Comparison of ENCODE assay signal across 2 cellular contexts in the genomic region with DNA sequence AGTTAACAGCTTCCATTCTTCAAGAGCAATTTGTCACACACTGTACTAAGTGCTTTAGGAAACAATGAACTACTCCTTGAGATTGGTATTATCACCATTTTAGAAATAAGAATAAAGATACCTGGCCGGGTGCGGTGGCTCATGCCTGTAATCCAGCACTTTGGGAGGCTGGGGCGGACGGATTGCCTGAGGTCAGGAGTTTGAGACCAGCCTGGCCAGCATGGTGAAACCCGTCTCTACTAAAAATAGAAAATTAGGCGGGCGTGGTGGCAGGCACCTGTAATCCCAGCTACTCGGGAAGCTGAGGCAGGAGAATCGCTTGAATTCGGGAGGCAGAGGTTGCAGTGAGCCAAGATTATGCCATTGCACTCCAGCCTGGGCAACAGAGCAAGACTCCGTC. TPM values are rescaled to one million over a fixed set of nuclear protein-coding genes. Genes with fewer than 3 reads are reported as not detected.
DNase-seq lines count a peak whose midpoint lies in the region; ATAC-seq and TF ChIP-seq lines count a peak whose summit lies in the region.
"Not testable (repeated sequence)": the region's sequence is repeated elsewhere in the genome, so short reads cannot be mapped to it uniquely, and the experiment has no call there.

No MANE protein-coding gene starts in this region.

- ATAC-seq in Right ventricle myocardium inferior = not testable (repeated sequence)

- not testable (repeated sequence) for H3K27ac Mint-ChIP-seq in endothelial cell (ENCODE audit: unreplicated experiment)

- TF ChIP-seq CTCF in endothelial cell (IDR thresholded peaks at IDR 0.05; ENCODE audit: unreplicated experiment) = not testable (repeated sequence)

- not testable (repeated sequence) for DNase-seq in endothelial cell (ENCODE audit: low spot score)
- DNase-seq in Right ventricle myocardium inferior (ENCODE audit: missing footprints) = peak; percentile 59

- not testable (repeated sequence) for H3K9me3 Mint-ChIP-seq in endothelial cell (ENCODE audit: unreplicated experiment)

- not testable (repeated sequence) for H3K4me1 Mint-ChIP-seq in endothelial cell (ENCODE audit: unreplicated experiment)

- peaks cover 24% of the 10 kb centered on the region for H3K36me3 Mint-ChIP-seq in endothelial cell (ENCODE audit: low read depth, unreplicated experiment)

- H3K27me3 Mint-ChIP-seq in endothelial cell (ENCODE audit: unreplicated experiment) = not testable (repeated sequence)

- peak overlapping the region; percentile 61 for H3K4me3 Mint-ChIP-seq in endothelial cell (ENCODE audit: unreplicated experiment)

- intact Hi-C loops in Right ventricle myocardium inferior (cut with DNase I) = not testable (repeated sequence)

RNA-seq across cellular contexts. Expression of a gene that starts 20.4 kb away (rescaled TPM):
- 171 TPM for total RNA-seq in endothelial cell (ENCODE audit: unreplicated experiment)
- 135 TPM for total RNA-seq in Right ventricle myocardium inferior
